ENCODE assay signal across 1 cellular context in the genomic region with DNA sequence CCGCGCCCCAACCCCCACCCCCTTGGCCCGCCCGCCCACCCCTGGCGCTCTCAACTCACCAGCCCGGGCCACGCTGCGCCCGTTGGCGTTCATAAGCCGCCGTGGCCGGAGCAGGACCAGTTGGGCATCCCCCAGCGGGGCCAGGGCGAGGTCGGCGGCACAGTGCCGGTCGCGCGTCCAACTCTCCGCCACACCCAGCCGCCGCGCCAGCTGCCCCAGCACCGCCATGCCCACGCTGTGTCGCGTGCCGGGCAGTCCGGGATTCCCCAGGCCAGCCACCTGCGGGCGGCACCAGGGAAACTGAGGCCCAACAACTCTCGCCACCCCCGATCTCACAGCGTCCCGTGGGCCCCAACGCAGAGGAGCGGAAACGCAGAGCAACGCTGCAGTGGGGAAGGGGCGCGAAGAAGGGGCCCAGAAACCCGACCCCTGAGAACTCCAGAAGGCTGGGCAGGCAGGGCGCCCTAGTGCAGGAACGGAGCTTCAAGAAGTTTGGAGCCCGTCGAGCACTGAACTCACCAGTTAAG.
TF ChIP-seq lines count a peak whose summit lies in the region.

No MANE protein-coding gene starts in this region.

TF ChIP-seq in endothelial cell of umbilical vein, 7 proteins besides CTCF, POLR2A, EP300 and RAD21:
- no peak for TF ChIP-seq JUN (IDR thresholded peaks at IDR 0.05; ENCODE audit: borderline replicate concordance, insufficient read depth, insufficient read length, low read depth)
- no peak for TF ChIP-seq EZH2 (IDR thresholded peaks at IDR 0.05; ENCODE audit: borderline replicate concordance, low read depth, low read length, severe bottlenecking)
- TF ChIP-seq MYC (IDR thresholded peaks at IDR 0.05; ENCODE audit: low read depth, low read length): no peak
- no peak for TF ChIP-seq FOS (IDR thresholded peaks at IDR 0.05; ENCODE audit: borderline replicate concordance, insufficient read depth, low read length)
- TF ChIP-seq GATA2 (IDR thresholded peaks at IDR 0.05; ENCODE audit: insufficient read depth, insufficient read length, low read depth, low read length): no peak
- no peak for TF ChIP-seq POLR2AphosphoS5 (IDR thresholded peaks at IDR 0.05; ENCODE audit: insufficient read depth, low read depth, low read length)
TF ChIP-seq in endothelial cell of umbilical vein: peak in this region for 0.
